2 cellular contexts compared by ENCODE assay signal in the genomic region with DNA sequence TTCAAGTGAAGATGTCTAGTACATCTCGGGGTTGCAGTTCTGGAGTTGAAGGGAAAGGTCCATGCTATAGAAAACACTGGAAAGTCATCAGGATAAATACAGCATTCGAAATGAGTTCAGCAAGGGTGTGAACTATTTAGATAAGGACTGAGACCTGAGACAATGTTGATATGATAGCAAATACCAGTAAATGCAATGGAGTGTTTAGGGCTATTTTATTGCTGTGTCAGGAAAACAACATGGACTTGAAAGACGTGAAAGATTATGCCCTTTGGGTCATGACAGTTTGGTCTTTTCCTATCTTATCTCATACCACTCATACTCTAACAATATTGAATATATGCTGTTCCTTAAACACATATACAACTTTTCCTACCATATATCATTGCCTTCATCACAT.
TF ChIP-seq lines count a peak whose summit lies in the region.

No MANE protein-coding gene starts in this region.

TF ChIP-seq in A549, 52 proteins besides CTCF, POLR2A, EP300 and RAD21:
- TF ChIP-seq TP53 (CRISPR knock-in tag; IDR thresholded peaks at IDR 0.05), result no peak
- TF ChIP-seq MAFK (IDR thresholded peaks at IDR 0.05; ENCODE audit: partially characterized antibody), result peak; percentile 47

TF ChIP-seq in IMR-90, 13 proteins besides CTCF, POLR2A, EP300 and RAD21:
- TF ChIP-seq MAFK (IDR thresholded peaks at IDR 0.05; ENCODE audit: low read depth, low read length) (peak; percentile 68; the same call in 1 of the 2 replicates), NFE2L2 (IDR thresholded peaks at IDR 0.05; ENCODE audit: low read depth, low read length) (no peak)
TF ChIP-seq in IMR-90: peak in this region for 1.
